19 cellular contexts compared by ENCODE assay signal in the genomic region with DNA sequence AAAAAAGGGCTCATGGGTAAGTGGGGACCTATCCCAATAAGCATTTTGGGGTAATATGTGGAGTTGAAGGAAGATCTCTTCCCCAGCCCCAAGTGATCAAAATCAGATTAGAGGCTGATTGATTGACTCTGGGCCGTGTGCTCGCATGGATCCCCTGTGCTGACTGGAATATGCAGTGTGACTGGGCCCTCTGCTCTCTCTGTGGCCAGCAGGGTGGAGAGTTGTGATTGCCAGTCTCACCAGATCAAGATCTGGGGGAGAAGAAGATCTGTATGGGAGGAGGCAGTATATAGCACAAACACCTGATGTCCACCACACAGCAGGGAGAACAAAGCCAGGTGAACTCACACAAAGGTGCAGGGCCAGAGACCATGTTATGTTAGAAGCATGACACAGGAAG. TPM values are rescaled to one million over a fixed set of nuclear protein-coding genes. Genes with fewer than 3 reads are reported as not detected.
DNase-seq lines count a peak whose midpoint lies in the region; ATAC-seq and TF ChIP-seq lines count a peak whose summit lies in the region.
"Had no signal": no experiment of that assay in that cellular context is flagged by ENCODE, and none has a peak within 500 bp of the region (broad histone marks: within the 10 kb centered on the region; RNA-seq: fewer than 3 reads in every experiment).

No MANE protein-coding gene starts in this region.

- H3K27me3 ChIP-seq in GM23338 (ENCODE audit: insufficient read depth): no peaks in the 10 kb centered on the region
- H3K27me3 ChIP-seq in neuronal stem cell (ENCODE audit: control insufficient read depth in 3 of 3, insufficient read depth in 3 of 3, low read depth in 1 of 3, low read length in 3 of 3): no peaks in the 10 kb centered on the region

- no peak overlapping the region for H3K23ac ChIP-seq in neuronal stem cell (ENCODE audit: low read depth, low read length, poor library complexity)

- H3K27ac Mint-ChIP-seq in CD14-positive monocyte (peak overlapping the region; percentile 73 to 92 (median 86)), GM23338 (no peak overlapping the region), WTC11 (no peak overlapping the region)
- H3K27ac Mint-ChIP-seq in activated CD8-positive, alpha-beta memory T cell treated with anti-CD3 and anti-CD28 coated beads, Interleukin-2, amount 10 ng/mL, durations not matched to agents 7 days and 5 days: no peak overlapping the region
- H3K27ac Mint-ChIP-seq: CD4-positive, CD25-positive, alpha-beta regulatory T cell; CD8-positive, alpha-beta T cell; HFFc6 had no signal

- H3K9me3 Mint-ChIP-seq in CD14-positive monocyte (peaks cover 0 to 7% (median 0%) of the 10 kb centered on the region in 7 donors), GM23338 (no peaks in the 10 kb centered on the region), WTC11 (no peaks in the 10 kb centered on the region)
- H3K9me3 Mint-ChIP-seq in activated CD8-positive, alpha-beta memory T cell treated with anti-CD3 and anti-CD28 coated beads, Interleukin-2, amount 10 ng/mL, durations not matched to agents 7 days and 5 days (ENCODE audit: low read depth): no peaks in the 10 kb centered on the region
- H3K9me3 Mint-ChIP-seq: CD4-positive, CD25-positive, alpha-beta regulatory T cell; CD8-positive, alpha-beta T cell; HFFc6 had no signal

- peaks cover 48% of the 10 kb centered on the region for H3K4me1 Mint-ChIP-seq in CD14-positive monocyte
- no peaks in the 10 kb centered on the region for H3K4me1 Mint-ChIP-seq in GM23338
- no peaks in the 10 kb centered on the region for H3K4me1 Mint-ChIP-seq in WTC11
- peaks cover 17% of the 10 kb centered on the region for H3K4me1 Mint-ChIP-seq in activated CD8-positive, alpha-beta memory T cell treated with anti-CD3 and anti-CD28 coated beads, Interleukin-2, amount 10 ng/mL, durations not matched to agents 7 days and 5 days

- no peaks in the 10 kb centered on the region for H3K4me1 ChIP-seq in GM23338 (ENCODE audit: insufficient read depth)
- H3K4me1 ChIP-seq in neuronal stem cell (ENCODE audit: control insufficient read depth in 2 of 2, insufficient read depth in 1 of 2, low read depth in 1 of 2, low read length in 2 of 2): no peaks in the 10 kb centered on the region
- H3K4me1 ChIP-seq: HAP-1 had no signal

- H3K79me1 ChIP-seq in neuronal stem cell (ENCODE audit: low read depth, low read length): no peaks in the 10 kb centered on the region

- H3K9me3 ChIP-seq in neuronal stem cell (replicated peaks in 1 of 2; ENCODE audit: control insufficient read depth in 2 of 2, insufficient read depth in 1 of 2, low read depth in 1 of 2, low read length in 2 of 2): no peaks in the 10 kb centered on the region
- H3K9me3 ChIP-seq: Caco-2, HAP-1 had no signal

- H4K91ac ChIP-seq in neuronal stem cell (ENCODE audit: low read depth, low read length, poor library complexity): no peak overlapping the region

- DNase-seq in CD14-positive monocyte (ENCODE audit: low spot score) (no peak), GM23338 (ENCODE audit: low spot score) (no peak), WTC11 (ENCODE audit: low spot score) (no peak), neuronal stem cell (ENCODE audit: low spot score) (no peak), NCI-H1105 (lab: John Stamatoyannopoulos, UW) (no peak)
- DNase-seq in activated CD4-positive, CD25-positive, alpha-beta regulatory T cell (lab: John Stamatoyannopoulos, UW): no peak
- DNase-seq in activated CD8-positive, alpha-beta memory T cell treated with anti-CD3 and anti-CD28 coated beads, Interleukin-2, amount 10 ng/mL, durations not matched to agents 7 days and 5 days: no peak
- DNase-seq: C1 segment of cervical spinal cord; Caco-2; CD4-positive, CD25-positive, alpha-beta regulatory T cell; CD8-positive, alpha-beta T cell; DMS 273 treated with DMSO at 0.1 percent for 48 hours; DMS79; EL; GDM1; GM23248; HFFc6 had no signal

- H2BK15ac ChIP-seq in neuronal stem cell (ENCODE audit: low read length): no peak overlapping the region

- no peak for TF ChIP-seq CTCF in CD14-positive monocyte (IDR thresholded peaks at IDR 0.05)
- TF ChIP-seq CTCF in GM23338 (conservative IDR thresholded peaks at IDR 0.05; ENCODE audit: low read depth in 2 of 2): no peak
- TF ChIP-seq CTCF in WTC11 (IDR thresholded peaks at IDR 0.05): no peak

- no CpG with 5 or more reads among the region's 2 CpGs for WGBS in neuronal stem cell (ENCODE audit: extremely low coverage in 2 of 2, insufficient read length in 2 of 2, insufficient replicate concordance in 1 of 2), 2 donors

- ATAC-seq in GM23338 (peak; percentile 62), WTC11 (peak; percentile 69)
- ATAC-seq in activated CD8-positive, alpha-beta memory T cell treated with anti-CD3 and anti-CD28 coated beads, Interleukin-2, amount 10 ng/mL, durations not matched to agents 7 days and 5 days: no peak
- ATAC-seq: CD8-positive, alpha-beta T cell; GM12878 had no signal

- CTCF ChIA-PET in WTC11 (lab: Charles Lee): no interaction called here
- CTCF ChIA-PET in activated CD8-positive, alpha-beta memory T cell treated with anti-CD3 and anti-CD28 coated beads, Interleukin-2, amount 10 ng/mL, durations not matched to agents 7 days and 5 days (lab: Charles Lee): no interaction called here

- peaks cover 5 to 9% of the 10 kb centered on the region in 2 donors for H3K36me3 Mint-ChIP-seq in CD14-positive monocyte
- H3K36me3 Mint-ChIP-seq in GM23338 (ENCODE audit: low read depth): peaks cover 3% of the 10 kb centered on the region; the same call in 1 of the 3 replicates
- H3K36me3 Mint-ChIP-seq in WTC11: peaks cover 2% of the 10 kb centered on the region
- no peaks in the 10 kb centered on the region for H3K36me3 Mint-ChIP-seq in activated CD8-positive, alpha-beta memory T cell treated with anti-CD3 and anti-CD28 coated beads, Interleukin-2, amount 10 ng/mL, durations not matched to agents 7 days and 5 days

- no peak overlapping the region for H2BK12ac ChIP-seq in neuronal stem cell (ENCODE audit: low read length)

- peak overlapping the region; percentile 31 for H3K14ac ChIP-seq in neuronal stem cell (ENCODE audit: low read length)

- H3K4me3 Mint-ChIP-seq in CD14-positive monocyte (peak overlapping the region in 1 of 2 donors; percentile 67), GM23338 (no peak overlapping the region), WTC11 (no peak overlapping the region)
- no peak overlapping the region for H3K4me3 Mint-ChIP-seq in activated CD8-positive, alpha-beta memory T cell treated with anti-CD3 and anti-CD28 coated beads, Interleukin-2, amount 10 ng/mL, durations not matched to agents 7 days and 5 days
- H3K4me3 Mint-ChIP-seq: CD8-positive, alpha-beta T cell; HFFc6 had no signal

- no peak overlapping the region for H3K9ac ChIP-seq in neuronal stem cell (ENCODE audit: low read depth, low read length, poor library complexity)
- H3K9ac ChIP-seq: GM23248 had no signal

- H3K27me3 Mint-ChIP-seq in CD14-positive monocyte (ENCODE audit: low read depth in 3 of 3) (peaks cover 0 to 2% (median 1%) of the 10 kb centered on the region in 3 donors), GM23338 (ENCODE audit: insufficient read depth, low read depth, poor library complexity) (no peaks in the 10 kb centered on the region), WTC11 (ENCODE audit: low read depth) (no peaks in the 10 kb centered on the region)
- H3K27me3 Mint-ChIP-seq in activated CD8-positive, alpha-beta memory T cell treated with anti-CD3 and anti-CD28 coated beads, Interleukin-2, amount 10 ng/mL, durations not matched to agents 7 days and 5 days: no peaks in the 10 kb centered on the region

- H3K18ac ChIP-seq in neuronal stem cell (ENCODE audit: low read length): no peak overlapping the region

- H4K20me1 ChIP-seq in GM23338 (replicated peaks; ENCODE audit: insufficient read depth): no peaks in the 10 kb centered on the region

- H3K9me2 ChIP-seq in GM23338 (ENCODE audit: insufficient read depth): no peaks in the 10 kb centered on the region

- no peaks in the 10 kb centered on the region for H3F3A ChIP-seq in GM23338 (replicated peaks; ENCODE audit: low read depth)

- POLR2A ChIA-PET in WTC11 (lab: Charles Lee): no interaction called here

- H3K27ac ChIP-seq in GM23338 (ENCODE audit: low read depth) (no peak overlapping the region), neuronal stem cell (replicated peaks; ENCODE audit: low read length) (no peak overlapping the region)
- H3K27ac ChIP-seq: GM23248 had no signal

- H3K4me2 ChIP-seq in GM23338 (no peak overlapping the region), neuronal stem cell (ENCODE audit: insufficient read depth, low read length, poor library complexity, severe bottlenecking) (no peak overlapping the region)

- intact Hi-C loops in CD14-positive monocyte (cut with micrococcal nuclease): no loop called here

- H3K79me2 ChIP-seq in GM23338 (replicated peaks; ENCODE audit: insufficient read depth): no peaks in the 10 kb centered on the region

- H4K8ac ChIP-seq in neuronal stem cell (ENCODE audit: low read depth, low read length): no peak overlapping the region

- no peak overlapping the region for H2AK5ac ChIP-seq in neuronal stem cell (ENCODE audit: low read depth, low read length)

- no peak overlapping the region for H3K4ac ChIP-seq in neuronal stem cell (ENCODE audit: low read length)

- H2AFZ ChIP-seq in GM23338: no peak overlapping the region
- no peak overlapping the region for H2AFZ ChIP-seq in neuronal stem cell (ENCODE audit: low read length)
- H2AFZ ChIP-seq: GM23248 had no signal

- H3K4me3 ChIP-seq in GM23338: no peak overlapping the region
- H3K4me3 ChIP-seq in neuronal stem cell (ENCODE audit: low read length in 2 of 2): no peak overlapping the region
- H3K4me3 ChIP-seq: GM12878, GM23248, HAP-1 had no signal

- H3K36me3 ChIP-seq in GM23338 (ENCODE audit: insufficient read depth) (no peaks in the 10 kb centered on the region), neuronal stem cell (replicated peaks in 1 of 2; ENCODE audit: control insufficient read depth in 2 of 2, insufficient read depth in 2 of 2, low read length in 2 of 2) (peaks cover 9 to 14% of the 10 kb centered on the region in 2 donors)

- H2BK5ac ChIP-seq in neuronal stem cell (ENCODE audit: low read length): no peak overlapping the region

- H2BK120ac ChIP-seq in neuronal stem cell (ENCODE audit: low read depth, low read length): no peak overlapping the region

TF ChIP-seq in GM23338, 12 proteins besides CTCF, POLR2A, EP300 and RAD21 (continues in another document):
- TF ChIP-seq ZNF331 (CRISPR knock-in tag; IDR thresholded peaks at IDR 0.05; ENCODE audit: low read depth): no peak
- TF ChIP-seq EZH2phosphoT487 (IDR thresholded peaks at IDR 0.05; ENCODE audit: unreplicated experiment): no peak

RNA-seq across cellular contexts. Expression of a gene that starts 8.8 kb away (rescaled TPM):
- polyA plus RNA-seq in CD14-positive monocyte: 10 to 100 TPM; 23.6 to 27.0 TPM
- 14.6 and 15.4 TPM in 2 replicates for total RNA-seq in GM23338 (2014; rRNA removed; shearing (Covaris generic))
- polyA plus RNA-seq in GM23338 (2016; fragmentation: Nextera tagmentation; extraction: Ambion mirVana): 9.5 and 10.0 TPM in 2 replicates
- total RNA-seq in WTC11 (2021): 17.2 to 20.3 TPM (median 18.6 TPM) in 3 replicates
- 14.8 TPM for polyA plus RNA-seq in neuronal stem cell (2013, experiment 1 of 2)
- polyA plus RNA-seq in neuronal stem cell (2013, experiment 2 of 2): 14.5 TPM
- total RNA-seq in activated CD8-positive, alpha-beta memory T cell treated with anti-CD3 and anti-CD28 coated beads, Interleukin-2, amount 10 ng/mL, durations not matched to agents 7 days and 5 days: 10 to 100 TPM in 1 of 2 experiments, 1 to 10 TPM in 1; 9.8 to 11.5 TPM

Comparison
In these comparisons a context has a peak if more than half of its experiments do, and no peak if none do; other contexts are left out.
1. H3K27ac Mint-ChIP-seq: peak in CD14-positive monocyte (7 of 7); none in GM23338 (single experiment), WTC11 (single experiment) and activated CD8-positive, alpha-beta memory T cell treated with anti-CD3 and anti-CD28 coated beads, Interleukin-2, amount 10 ng/mL, durations not matched to agents 7 days and 5 days (single experiment).